23 cellular contexts compared by ENCODE assay signal in the genomic region with DNA sequence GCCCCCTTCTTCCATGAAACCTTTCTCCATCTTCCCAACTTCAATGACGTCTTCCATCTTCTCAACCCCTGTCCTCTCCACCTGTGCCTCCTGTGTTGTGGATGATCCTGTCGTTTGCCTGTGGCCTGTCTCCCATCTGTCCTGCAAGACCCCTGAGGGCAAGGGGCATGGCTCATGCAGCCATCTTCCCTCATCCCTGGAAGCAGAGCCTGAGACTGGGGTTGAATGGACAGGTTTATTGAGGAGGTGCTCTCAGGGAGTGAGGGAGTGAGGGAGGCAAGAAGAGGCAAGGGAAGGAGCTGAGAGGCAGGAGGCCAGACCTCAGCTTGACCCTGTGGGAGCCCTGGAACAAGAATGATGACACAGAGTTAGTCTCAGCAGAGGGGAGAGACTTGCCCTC. TPM values are rescaled to one million over a fixed set of nuclear protein-coding genes. Genes with fewer than 3 reads are reported as not detected.
DNase-seq lines count a peak whose midpoint lies in the region; ATAC-seq, FAIRE-seq and TF ChIP-seq lines count a peak whose summit lies in the region.
"Had no signal": no experiment of that assay in that cellular context is flagged by ENCODE, and none has a peak within 500 bp of the region (broad histone marks: within the 10 kb centered on the region; RNA-seq: fewer than 3 reads in every experiment).

No MANE protein-coding gene starts in this region.

- FAIRE-seq in bronchial epithelial cell (lab: Jason Lieb, UNC) = peak; percentile 89
- FAIRE-seq: GM12891, GM18507 had no signal

- H3K27ac ChIP-seq in neural progenitor cell (no peak overlapping the region), breast epithelium (no peak overlapping the region)

- TF ChIP-seq CTCF in bronchial epithelial cell (IDR thresholded peaks at IDR 0.05; ENCODE audit: insufficient read depth, low read length, severe bottlenecking) (no peak), endothelial cell (IDR thresholded peaks at IDR 0.05; ENCODE audit: unreplicated experiment) (no peak), neural progenitor cell (IDR thresholded peaks at IDR 0.05) (no peak), breast epithelium (IDR thresholded peaks at IDR 0.05) (no peak)

- H3K4me3 ChIP-seq in bronchial epithelial cell (ENCODE audit: low read depth, low read length) = no peak overlapping the region
- H3K4me3 ChIP-seq in neural progenitor cell = no peak overlapping the region
- no peak overlapping the region for H3K4me3 ChIP-seq in breast epithelium

- H3K27ac Mint-ChIP-seq in endothelial cell (ENCODE audit: unreplicated experiment) = no peak overlapping the region
- H3K27ac Mint-ChIP-seq in neural progenitor cell = peak overlapping the region; percentile 61
- H3K27ac Mint-ChIP-seq: CD4-positive, alpha-beta memory T cell had no signal

- H3K4me1 ChIP-seq in neural progenitor cell (peaks cover 3% of the 10 kb centered on the region), breast epithelium (no peaks in the 10 kb centered on the region)

- H3K27me3 ChIP-seq in bronchial epithelial cell (ENCODE audit: control insufficient read depth, insufficient read depth, low read length) = no peaks in the 10 kb centered on the region
- peaks cover 23% of the 10 kb centered on the region for H3K27me3 ChIP-seq in neural progenitor cell
- peaks cover 0 to 4% of the 10 kb centered on the region in 2 donors for H3K27me3 ChIP-seq in breast epithelium

- H3K36me3 ChIP-seq in bronchial epithelial cell (ENCODE audit: control insufficient read depth, insufficient read depth, low read length) (no peaks in the 10 kb centered on the region), neural progenitor cell (no peaks in the 10 kb centered on the region), breast epithelium (no peaks in the 10 kb centered on the region)

- H3K27me3 Mint-ChIP-seq in endothelial cell (ENCODE audit: unreplicated experiment) (peaks cover 16% of the 10 kb centered on the region), neural progenitor cell (ENCODE audit: insufficient read depth, low read depth) (peaks cover 24% of the 10 kb centered on the region)

- no peak for TF ChIP-seq POLR2A in breast epithelium (IDR thresholded peaks at IDR 0.05)

- H3K9ac ChIP-seq in neural progenitor cell = no peak overlapping the region

- intact Hi-C loops in breast epithelium (cut with DNase I; ENCODE audit: low total_unique reads) = no loop called here

- peaks cover 10% of the 10 kb centered on the region for H3K36me3 Mint-ChIP-seq in endothelial cell (ENCODE audit: low read depth, unreplicated experiment)
- peaks cover 8% of the 10 kb centered on the region for H3K36me3 Mint-ChIP-seq in neural progenitor cell

- no peak overlapping the region for H2AFZ ChIP-seq in neural progenitor cell (replicated peaks)

- peaks cover 4% of the 10 kb centered on the region for H3K9me3 Mint-ChIP-seq in endothelial cell (ENCODE audit: unreplicated experiment)
- H3K9me3 Mint-ChIP-seq in neural progenitor cell = peaks cover 19% of the 10 kb centered on the region

- no peak overlapping the region for H3K4me2 ChIP-seq in neural progenitor cell

- H3K79me2 ChIP-seq in neural progenitor cell (ENCODE audit: low read depth) = no peaks in the 10 kb centered on the region

- peak overlapping the region; percentile 32 for H3K4me3 Mint-ChIP-seq in endothelial cell (ENCODE audit: unreplicated experiment)
- peak overlapping the region; percentile 52 for H3K4me3 Mint-ChIP-seq in neural progenitor cell
- H3K4me3 Mint-ChIP-seq: CD4-positive, alpha-beta memory T cell had no signal

- no peaks in the 10 kb centered on the region for H3K9me3 ChIP-seq in neural progenitor cell (ENCODE audit: low read depth)
- H3K9me3 ChIP-seq in breast epithelium = no peaks in the 10 kb centered on the region

- H3K4me1 Mint-ChIP-seq in endothelial cell (ENCODE audit: unreplicated experiment) (peaks cover 27% of the 10 kb centered on the region), neural progenitor cell (peaks cover 20% of the 10 kb centered on the region)

- DNase-seq in bronchial epithelial cell (ENCODE audit: low read depth) (no peak), endothelial cell (ENCODE audit: low spot score) (no peak), neural progenitor cell (ENCODE audit: low spot score) (no peak), stromal cell of bone marrow (ENCODE audit: low read depth) (peak; percentile 9), breast epithelium (ENCODE audit: low spot score in 2 of 2) (no peak), NCI-H1092 (lab: John Stamatoyannopoulos, UW) (no peak)
- DNase-seq: C1 segment of cervical spinal cord; Calu3; CD4-positive, alpha-beta memory T cell; COR-L47; DMS53; DMS79 treated with DMSO at 0.1 percent for 48 hours; GF-D8; GOT3; H7; HCEC 1CT had no signal

- H3F3A ChIP-seq in neural progenitor cell (ENCODE audit: low read depth) = no peaks in the 10 kb centered on the region

- H4K20me1 ChIP-seq in neural progenitor cell (ENCODE audit: low read depth) = no peaks in the 10 kb centered on the region

- no peak for ATAC-seq in HG02588 (IDR thresholded peaks at IDR 0.05; ENCODE audit: unreplicated experiment)

RNA-seq across cellular contexts. Expression of gene SPATA3, which starts 7.3 kb away (rescaled TPM):
- total RNA-seq in bronchial epithelial cell (not detected in 2 replicates), endothelial cell (ENCODE audit: unreplicated experiment) (not detected), neural progenitor cell (ENCODE audit: low replicate concordance) (not detected in 2 replicates), breast epithelium (not detected)
- total RNA-seq: A172; A673; Calu3; CD4-positive, alpha-beta memory T cell; Daoy; G401; H7 had no signal

RNA-seq across cellular contexts. Expression of gene C2orf72, which starts 34.1 kb away (rescaled TPM):
- under 0.01 TPM in 1 of 2 replicates, not detected in the other for total RNA-seq in bronchial epithelial cell
- total RNA-seq in endothelial cell (ENCODE audit: unreplicated experiment) = 5.4 TPM
- total RNA-seq in neural progenitor cell (ENCODE audit: low replicate concordance) = 2.4 TPM in 2 replicates
- 1 to 10 TPM in 2 of 3 donors, under 1 TPM in 1; 0.16 to 7.2 (median 1.3) TPM for total RNA-seq in breast epithelium
- total RNA-seq: A673; CD4-positive, alpha-beta memory T cell had no signal

RNA-seq across cellular contexts. Expression of gene PSMD1, which starts 53.5 kb away (rescaled TPM):
- 69.5 and 111 TPM in 2 replicates for total RNA-seq in bronchial epithelial cell
- 119 TPM for total RNA-seq in endothelial cell (ENCODE audit: unreplicated experiment)
- total RNA-seq in neural progenitor cell (ENCODE audit: low replicate concordance) = 101 and 132 TPM in 2 replicates
- 10 to 100 TPM; 63.8 to 73.0 (median 69.2) TPM for total RNA-seq in breast epithelium
